In genomic region chr4:41161355-41161754, GRCh38 we compare ENCODE assay signal across 1 cellular context.
TF ChIP-seq lines count a peak whose summit lies in the region.

No MANE protein-coding gene starts in this region.

TF ChIP-seq in A549, 52 proteins besides CTCF, POLR2A, EP300 and RAD21 (continued from another document):
- TF ChIP-seq REST (IDR thresholded peaks at IDR 0.05) = no peak
- no peak for TF ChIP-seq RCOR1 (IDR thresholded peaks at IDR 0.05; ENCODE audit: low read depth, low read length)
- TF ChIP-seq MAZ (IDR thresholded peaks at IDR 0.05; ENCODE audit: borderline replicate concordance, low read depth, low read length) = no peak
- TF ChIP-seq JUNB (IDR thresholded peaks at IDR 0.05) = no peak
- no peak for TF ChIP-seq HDAC2 (IDR thresholded peaks at IDR 0.05)
- no peak for TF ChIP-seq NR3C1 (IDR thresholded peaks at IDR 0.05)
- no peak for TF ChIP-seq TFCP2L1 (CRISPR knock-in tag; IDR thresholded peaks at IDR 0.05)
- TF ChIP-seq GATA3 (IDR thresholded peaks at IDR 0.05; ENCODE audit: borderline replicate concordance) = no peak
- TF ChIP-seq, protein P1, sequence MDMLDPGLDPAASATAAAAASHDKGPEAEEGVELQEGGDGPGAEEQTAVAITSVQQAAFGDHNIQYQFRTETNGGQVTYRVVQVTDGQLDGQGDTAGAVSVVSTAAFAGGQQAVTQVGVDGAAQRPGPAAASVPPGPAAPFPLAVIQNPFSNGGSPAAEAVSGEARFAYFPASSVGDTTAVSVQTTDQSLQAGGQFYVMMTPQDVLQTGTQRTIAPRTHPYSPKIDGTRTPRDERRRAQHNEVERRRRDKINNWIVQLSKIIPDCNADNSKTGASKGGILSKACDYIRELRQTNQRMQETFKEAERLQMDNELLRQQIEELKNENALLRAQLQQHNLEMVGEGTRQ (IDR thresholded peaks at IDR 0.05) = no peak
- no peak for TF ChIP-seq RNF2 (IDR thresholded peaks at IDR 0.05; ENCODE audit: borderline replicate concordance, low read depth)
- TF ChIP-seq HOXB5 (CRISPR knock-in tag; IDR thresholded peaks at IDR 0.05) = no peak
